In the genomic region with DNA sequence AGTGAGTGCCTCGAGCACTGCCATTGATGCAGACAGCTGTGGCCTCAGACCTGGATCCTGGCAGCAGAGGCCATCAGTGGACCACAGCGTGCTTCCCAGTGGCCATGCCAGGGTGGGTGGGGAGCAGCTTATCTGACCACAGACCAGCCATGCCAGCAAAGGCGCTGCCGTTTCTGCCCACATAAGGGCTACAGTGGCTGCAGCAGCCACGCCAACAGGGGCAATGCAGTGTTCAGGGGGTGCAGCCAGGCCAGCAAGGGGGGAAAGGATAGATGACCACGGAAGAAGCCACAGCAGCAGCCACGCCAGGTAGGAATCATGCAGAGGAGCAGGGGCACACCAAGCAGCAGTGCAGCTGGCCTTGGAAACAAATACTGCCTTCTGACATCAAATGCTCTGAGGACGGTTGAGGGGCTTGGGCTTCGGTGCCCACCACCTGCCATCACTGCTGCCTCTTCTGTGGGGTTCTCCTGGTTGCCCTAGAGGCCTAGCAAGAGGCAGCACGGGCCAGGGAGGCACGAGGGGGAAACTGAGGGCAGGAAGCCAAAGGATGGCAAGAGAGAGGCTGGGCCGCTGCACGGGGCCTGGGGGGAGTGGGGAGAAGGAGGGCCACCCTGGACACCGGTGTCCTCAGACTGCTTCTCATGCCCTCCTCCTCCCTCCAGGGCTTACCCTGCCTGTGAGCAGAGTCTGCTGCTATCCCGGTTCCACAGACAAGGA, we compare ENCODE assay signal across 18 cellular contexts.
DNase-seq lines count a peak whose midpoint lies in the region; ATAC-seq and TF ChIP-seq lines count a peak whose summit lies in the region.
"Had no signal": no experiment of that assay in that cellular context is flagged by ENCODE, and none has a peak within 500 bp of the region (broad histone marks: within the 10 kb centered on the region; RNA-seq: fewer than 3 reads in every experiment).

No MANE protein-coding gene starts in this region.

- intact Hi-C loops in activated CD4-positive, alpha-beta T cell treated with anti-CD3 and anti-CD28 coated beads for 36 hours (cut with DNase I, micrococcal nuclease): loop anchor here in 1 of 2 experiments (10.0 kb wide), 1 partner anchor 540 kb away; no protein-coding TSS in a partner anchor

- peaks cover 86% of the 10 kb centered on the region for H3K4me1 ChIP-seq in KMS-11 (ENCODE audit: low read depth, poor library complexity, severe bottlenecking)
- peaks cover 16% of the 10 kb centered on the region for H3K4me1 ChIP-seq in neural progenitor cell
- H3K4me1 ChIP-seq: HAP-1 had no signal

- CTCF ChIA-PET in activated CD4-positive, alpha-beta T cell treated with anti-CD3 and anti-CD28 coated beads for 36 hours (lab: Charles Lee): interaction anchor here (0.7 to 2.3 kb wide), 3 partner anchors 12 to 51 kb away, joined by 3 to 10 read pairs (median 4); no protein-coding TSS in a partner anchor

- peaks cover 92% of the 10 kb centered on the region for H3K4me1 Mint-ChIP-seq in activated CD4-positive, alpha-beta T cell treated with anti-CD3 and anti-CD28 coated beads for 36 hours
- peaks cover 89% of the 10 kb centered on the region for H3K4me1 Mint-ChIP-seq in activated naive CD8-positive, alpha-beta T cell treated with anti-CD3 and anti-CD28 coated beads, Interleukin-2, amount 10 ng/mL, durations not matched to agents 7 days and 5 days
- peaks cover 18% of the 10 kb centered on the region for H3K4me1 Mint-ChIP-seq in neural progenitor cell

- peak overlapping the region; percentile 99 for H3K27ac Mint-ChIP-seq in activated CD4-positive, alpha-beta T cell treated with anti-CD3 and anti-CD28 coated beads for 36 hours
- peak overlapping the region; percentile 97 for H3K27ac Mint-ChIP-seq in activated naive CD8-positive, alpha-beta T cell treated with anti-CD3 and anti-CD28 coated beads, Interleukin-2, amount 10 ng/mL, durations not matched to agents 7 days and 5 days
- H3K27ac Mint-ChIP-seq in neural progenitor cell: peak overlapping the region; percentile 29

- H3K79me2 ChIP-seq in KMS-11 (ENCODE audit: insufficient read depth, low read depth) (no peaks in the 10 kb centered on the region), neural progenitor cell (ENCODE audit: low read depth) (no peaks in the 10 kb centered on the region)

- POLR2A ChIA-PET in activated CD4-positive, alpha-beta T cell treated with anti-CD3 and anti-CD28 coated beads for 36 hours (lab: Charles Lee): no interaction called here
- POLR2A ChIA-PET in activated naive CD8-positive, alpha-beta T cell treated with anti-CD3 and anti-CD28 coated beads, Interleukin-2, amount 10 ng/mL, durations not matched to agents 7 days and 5 days (lab: Charles Lee): interaction anchor here (1.0 to 10.6 kb wide), 5 partner anchors 8 to 62 kb away, joined by 3 to 215 read pairs (median 51); no protein-coding TSS in a partner anchor

- H4K20me1 ChIP-seq in KMS-11 (ENCODE audit: insufficient read depth): no peaks in the 10 kb centered on the region
- H4K20me1 ChIP-seq in neural progenitor cell (ENCODE audit: low read depth): no peaks in the 10 kb centered on the region

- in situ Hi-C loops in GM13977 (cut with MboI; ENCODE audit: low pct_unique_long_range_greater_than_20kb, low sequenced_read_pairs, unreplicated experiment): loop anchor here (10.0 kb wide), 1 partner anchor 60 kb away; no protein-coding TSS in a partner anchor

- no peak overlapping the region for H3K4me3 ChIP-seq in KMS-11 (IDR thresholded peaks at IDR 0.05; ENCODE audit: insufficient read depth, low read depth, low read length)
- no peak overlapping the region for H3K4me3 ChIP-seq in neural progenitor cell
- H3K4me3 ChIP-seq: HAP-1 had no signal

- no peak for ATAC-seq in activated CD4-positive, alpha-beta T cell treated with anti-CD3 and anti-CD28 coated beads for 36 hours
- ATAC-seq in activated naive CD8-positive, alpha-beta T cell treated with anti-CD3 and anti-CD28 coated beads, Interleukin-2, amount 10 ng/mL, durations not matched to agents 7 days and 5 days (ENCODE audit: low read depth): no peak
- ATAC-seq in GM21390 (IDR thresholded peaks at IDR 0.05; ENCODE audit: unreplicated experiment): no peak

- no peaks in the 10 kb centered on the region for H3K27me3 ChIP-seq in KMS-11 (ENCODE audit: insufficient read depth, low read depth)
- no peaks in the 10 kb centered on the region for H3K27me3 ChIP-seq in neural progenitor cell

- H3F3A ChIP-seq in neural progenitor cell (ENCODE audit: low read depth): peaks cover 4% of the 10 kb centered on the region

- no peaks in the 10 kb centered on the region for H3K9me3 ChIP-seq in neural progenitor cell (ENCODE audit: low read depth)
- H3K9me3 ChIP-seq: HAP-1, neutrophil had no signal

- no peak overlapping the region for H2AFZ ChIP-seq in KMS-11 (ENCODE audit: low read depth)
- H2AFZ ChIP-seq in neural progenitor cell (replicated peaks): no peak overlapping the region

- H3K9me3 Mint-ChIP-seq in activated CD4-positive, alpha-beta T cell treated with anti-CD3 and anti-CD28 coated beads for 36 hours (ENCODE audit: low read depth): no peaks in the 10 kb centered on the region
- no peaks in the 10 kb centered on the region for H3K9me3 Mint-ChIP-seq in activated naive CD8-positive, alpha-beta T cell treated with anti-CD3 and anti-CD28 coated beads, Interleukin-2, amount 10 ng/mL, durations not matched to agents 7 days and 5 days
- H3K9me3 Mint-ChIP-seq in neural progenitor cell: peaks cover 2% of the 10 kb centered on the region

- no peak overlapping the region for H3K4me3 Mint-ChIP-seq in activated CD4-positive, alpha-beta T cell treated with anti-CD3 and anti-CD28 coated beads for 36 hours
- peak overlapping the region; percentile 33 for H3K4me3 Mint-ChIP-seq in activated naive CD8-positive, alpha-beta T cell treated with anti-CD3 and anti-CD28 coated beads, Interleukin-2, amount 10 ng/mL, durations not matched to agents 7 days and 5 days
- H3K4me3 Mint-ChIP-seq in neural progenitor cell: no peak overlapping the region

- H3K36me3 ChIP-seq in KMS-11 (ENCODE audit: insufficient read depth) (no peaks in the 10 kb centered on the region), neural progenitor cell (no peaks in the 10 kb centered on the region)
- H3K36me3 ChIP-seq: HAP-1, neutrophil had no signal

- TF ChIP-seq CTCF in KMS-11 (conservative IDR thresholded peaks at IDR 0.05; ENCODE audit: low read depth, low read length) (no peak), neural progenitor cell (IDR thresholded peaks at IDR 0.05) (no peak), GM13977 (IDR thresholded peaks at IDR 0.05; ENCODE audit: extremely low read depth, insufficient read depth, missing control alignments) (no peak)

- H3K27me3 Mint-ChIP-seq in activated CD4-positive, alpha-beta T cell treated with anti-CD3 and anti-CD28 coated beads for 36 hours: no peaks in the 10 kb centered on the region
- no peaks in the 10 kb centered on the region for H3K27me3 Mint-ChIP-seq in activated naive CD8-positive, alpha-beta T cell treated with anti-CD3 and anti-CD28 coated beads, Interleukin-2, amount 10 ng/mL, durations not matched to agents 7 days and 5 days
- peaks cover 9% of the 10 kb centered on the region for H3K27me3 Mint-ChIP-seq in neural progenitor cell (ENCODE audit: insufficient read depth, low read depth)

- DNase-seq in activated CD4-positive, alpha-beta T cell treated with anti-CD3 and anti-CD28 coated beads for 36 hours: no peak
- no peak for DNase-seq in activated CD4-positive, alpha-beta T cell treated with anti-CD3 and anti-CD28 coated beads, Interleukin-2, amount 50 U/mL, for 1 hour
- DNase-seq in activated naive CD8-positive, alpha-beta T cell treated with anti-CD3 and anti-CD28 coated beads, Interleukin-2, amount 10 ng/mL, durations not matched to agents 7 days and 5 days: no peak
- DNase-seq in neural progenitor cell (ENCODE audit: low spot score): no peak
- no peak for DNase-seq in SIG-M5 (lab: John Stamatoyannopoulos, UW)
- DNase-seq in GM13977 (ENCODE audit: low spot score): no peak
- DNase-seq: 8988T; activated T-cell treated with anti-CD3 and anti-CD28 coated beads for 4 hours; central memory CD4-positive, alpha-beta T cell; DMS79 treated with DMSO at 0.1 percent for 48 hours; hippocampal formation; NCI-H226; NK-92 treated with Interleukin-12 subunit alpha and Interleukin-12 subunit beta, amount 100 ng/mL, for 24 hours had no signal

- no peak overlapping the region; the same call in 1 of the 2 replicates for H3K27ac ChIP-seq in KMS-11
- no peak overlapping the region for H3K27ac ChIP-seq in neural progenitor cell
- H3K27ac ChIP-seq: C4-2B, neutrophil had no signal

- H3K9ac ChIP-seq in KMS-11: no peak overlapping the region
- H3K9ac ChIP-seq in neural progenitor cell: no peak overlapping the region

- peak overlapping the region; percentile 96; the same call in 1 of the 2 replicates for H3K4me2 ChIP-seq in KMS-11
- H3K4me2 ChIP-seq in neural progenitor cell: no peak overlapping the region

- H3K36me3 Mint-ChIP-seq in activated CD4-positive, alpha-beta T cell treated with anti-CD3 and anti-CD28 coated beads for 36 hours (ENCODE audit: low read depth): no peaks in the 10 kb centered on the region
- no peaks in the 10 kb centered on the region for H3K36me3 Mint-ChIP-seq in activated naive CD8-positive, alpha-beta T cell treated with anti-CD3 and anti-CD28 coated beads, Interleukin-2, amount 10 ng/mL, durations not matched to agents 7 days and 5 days
- no peaks in the 10 kb centered on the region for H3K36me3 Mint-ChIP-seq in neural progenitor cell

Comparison
In these comparisons a context has a peak if more than half of its experiments do, and no peak if none do; other contexts are left out.
1. H3K27ac Mint-ChIP-seq: peak in every context shown above with its lines; median percentile 99 in activated CD4-positive, alpha-beta T cell treated with anti-CD3 and anti-CD28 coated beads for 36 hours; 97 in activated naive CD8-positive, alpha-beta T cell treated with anti-CD3 and anti-CD28 coated beads, Interleukin-2, amount 10 ng/mL, durations not matched to agents 7 days and 5 days; 29 in neural progenitor cell.